ENCODE assay signal across 12 cellular contexts in the genomic region with DNA sequence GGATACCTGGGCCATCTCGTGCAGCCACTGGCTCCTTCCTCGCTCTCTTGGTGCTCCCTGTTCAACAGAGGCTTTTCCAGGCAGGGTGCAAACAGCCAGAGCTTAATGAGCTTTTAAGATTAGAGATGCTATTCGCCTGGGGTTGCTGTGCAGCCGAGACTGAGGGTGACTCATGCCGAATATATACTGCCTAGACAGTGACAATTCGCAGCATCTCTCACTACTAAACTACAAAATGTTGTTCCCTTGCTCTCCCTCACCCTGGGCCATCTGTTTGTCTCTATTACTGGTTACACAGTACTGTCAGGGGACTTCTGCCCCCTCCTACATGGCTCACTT. TPM values are rescaled to one million over a fixed set of nuclear protein-coding genes. Genes with fewer than 3 reads are reported as not detected.
DNase-seq lines count a peak whose midpoint lies in the region; ATAC-seq lines count a peak whose summit lies in the region.
"Had no signal": no experiment of that assay in that cellular context is flagged by ENCODE, and none has a peak within 500 bp of the region (broad histone marks: within the 10 kb centered on the region; RNA-seq: fewer than 3 reads in every experiment).

No MANE protein-coding gene starts in this region.

- no peaks in the 10 kb centered on the region for H3K4me1 ChIP-seq in Karpas-422 (ENCODE audit: low read length)
- H3K4me1 ChIP-seq: suprapubic skin had no signal

- no peak overlapping the region for H3K9ac ChIP-seq in Karpas-422 (ENCODE audit: low read length)

- intact Hi-C loops in posterior vena cava (cut with DNase I) = loop anchor here in 1 of 2 donors (10.0 kb wide), 1 partner anchor 90 kb away; no protein-coding TSS in a partner anchor

- ATAC-seq in HG02763 (IDR thresholded peaks at IDR 0.05; ENCODE audit: unreplicated experiment) (no peak), HG02970 (IDR thresholded peaks at IDR 0.05; ENCODE audit: low FRiP score, unreplicated experiment) (no peak)

- no peaks in the 10 kb centered on the region for H3K79me2 ChIP-seq in Karpas-422 (ENCODE audit: low read length)

- H4K20me1 ChIP-seq in Karpas-422 (ENCODE audit: insufficient read depth, low read depth, low read length) = no peaks in the 10 kb centered on the region

- H2AFZ ChIP-seq in Karpas-422 (ENCODE audit: low read length) = no peak overlapping the region

- no peaks in the 10 kb centered on the region for H3K36me3 ChIP-seq in Karpas-422 (ENCODE audit: insufficient read depth, low read length)
- H3K36me3 ChIP-seq: suprapubic skin had no signal

- no peaks in the 10 kb centered on the region for H3K27me3 ChIP-seq in Karpas-422 (ENCODE audit: low read length)
- H3K27me3 ChIP-seq: suprapubic skin had no signal

- DNase-seq in NCI-H524 (lab: John Stamatoyannopoulos, UW) (peak; percentile 32 to 82), NCI-H524 treated with DMSO at 0.1 percent for 48 hours (lab: John Stamatoyannopoulos, UW) (no peak), NCI-H1694 (lab: John Stamatoyannopoulos, UW) (peak; percentile 91), anterior cingulate cortex (lab: John Stamatoyannopoulos, UW) (peak in 34 of 58 donors; percentile 8 to 79 (median 34)), posterior vena cava (ENCODE audit: low spot score) (peak; percentile 28), Karpas-422 (no peak)
- DNase-seq: activated CD4-positive, alpha-beta T cell treated with anti-CD3 and anti-CD28 coated beads, Interleukin-2, amount 50 U/mL, for 48 hours; NCI-H748 treated with DMSO at 0.1 percent for 48 hours had no signal

- H3K4me2 ChIP-seq in Karpas-422 (ENCODE audit: low read depth, low read length, poor library complexity, severe bottlenecking) = no peak overlapping the region

- no peak overlapping the region for H3K4me3 ChIP-seq in Karpas-422 (ENCODE audit: low read length)
- H3K4me3 ChIP-seq: suprapubic skin had no signal

- no peak overlapping the region for H3K27ac ChIP-seq in Karpas-422 (ENCODE audit: low read length)
- H3K27ac ChIP-seq: suprapubic skin had no signal

- H3K9me3 ChIP-seq in Karpas-422 (ENCODE audit: low read length) = peaks cover 15% of the 10 kb centered on the region
- H3K9me3 ChIP-seq: suprapubic skin had no signal

- H3K9me2 ChIP-seq in Karpas-422 (replicated peaks; ENCODE audit: insufficient read depth, low read length) = no peaks in the 10 kb centered on the region

RNA-seq across cellular contexts. Expression of a gene that starts 26.0 kb away (rescaled TPM):
- 1 to 10 TPM; 3.0 to 5.8 TPM for total RNA-seq in posterior vena cava
- 69.2 and 140 TPM in 2 replicates for total RNA-seq in Karpas-422 (2014; rRNA removed; shearing (Covaris generic); ENCODE audit: low replicate concordance)
- total RNA-seq: mesothelial cell of epicardium had no signal

Comparison
In these comparisons a context has a peak if more than half of its experiments do, and no peak if none do; other contexts are left out.
1. DNase-seq: peak in NCI-H524 (2 of 2), NCI-H1694 (single experiment), anterior cingulate cortex (34 of 58) and posterior vena cava (single experiment); none in NCI-H524 treated with DMSO at 0.1 percent for 48 hours (single experiment) and Karpas-422 (single experiment).
2. RNA of a gene that starts 26.0 kb away (total RNA-seq): 69.2 to 140 TPM in Karpas-422; 3.0 to 5.8 TPM in posterior vena cava; every median in the first group is over 10 times any median in the second.